ENCODE assay signal across 20 cellular contexts in the genomic region with DNA sequence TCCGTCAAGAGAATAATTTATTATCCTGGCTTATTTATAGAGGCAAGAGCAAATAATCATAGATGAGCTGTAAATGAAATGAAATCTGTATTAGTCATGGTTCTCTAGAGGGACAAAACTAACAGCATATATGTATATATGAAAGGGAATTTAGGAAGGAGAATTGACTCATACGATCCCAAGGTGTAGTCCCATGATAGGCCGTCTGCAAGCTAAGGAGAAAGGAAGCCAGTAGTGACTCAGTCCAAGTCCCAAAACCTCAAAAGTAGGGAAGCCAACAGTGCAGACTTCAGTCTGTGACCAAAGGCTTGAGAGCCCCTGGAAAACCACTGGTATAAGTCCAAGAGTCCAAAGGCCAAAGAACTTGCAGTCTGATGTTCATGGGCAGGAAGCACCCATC.
"Had no signal": no experiment of that assay in that cellular context is flagged by ENCODE, and none has a peak within 500 bp of the region (broad histone marks: within the 10 kb centered on the region; RNA-seq: fewer than 3 reads in every experiment).

No MANE protein-coding gene starts in this region.

- DNase-seq: activated CD4-positive, alpha-beta T cell treated with anti-CD3 and anti-CD28 coated beads for 4 hours; activated CD4-positive, alpha-beta T cell treated with anti-CD3 and anti-CD28 coated beads, Interleukin-2, amount 50 U/mL, for 48 hours; activated CD4-positive, CD25-positive, alpha-beta regulatory T cell; activated naive CD4-positive, alpha-beta T cell treated with Interleukin-2 at 50 U/mL for 16 hours; activated naive CD8-positive, alpha-beta T cell treated with anti-CD3 and anti-CD28 coated beads for 36 hours; activated T-cell treated with anti-CD3 and anti-CD28 coated beads, Interleukin-2, amount 50 U/mL, for 48 hours; foreskin melanocyte; hippocampal formation; left ventricle myocardium superior; ovary; stimulated activated CD4-positive, alpha-beta T cell treated with anti-CD3 and anti-CD28 coated beads, Interleukin-12 subunit alpha, Interleukin-12 subunit beta, amount 100 ng/mL, for 4 hours; stimulated activated CD4-positive, alpha-beta T cell treated with anti-CD3 and anti-CD28 coated beads, Interleukin-4, amount 100 ng/mL, for 4 hours; stimulated activated naive CD8-positive, alpha-beta T cell treated with anti-CD3 and anti-CD28 coated beads, Interleukin-15, Interleukin-2, amounts not matched to agents 100 U/mL and 50 U/mL, for 24 hours; substantia nigra; T-helper 17 cell; tibial artery had no signal

- H3K36me3 Mint-ChIP-seq: activated naive CD8-positive, alpha-beta T cell treated with anti-CD3 and anti-CD28 coated beads for 36 hours; memory B cell; natural killer cell treated with Interleukin-12 subunit alpha and Interleukin-12 subunit beta and Interleukin-15 and Interleukin-18, amount 100 ng/mL, for 72 hours had no signal

- H3K27ac Mint-ChIP-seq: activated naive CD8-positive, alpha-beta T cell treated with anti-CD3 and anti-CD28 coated beads for 36 hours; memory B cell; natural killer cell treated with Interleukin-12 subunit alpha and Interleukin-12 subunit beta and Interleukin-15 and Interleukin-18, amount 100 ng/mL, for 72 hours; T-helper 17 cell had no signal

- H3K9me3 ChIP-seq: ovary, prostate gland, right atrium auricular region, tibial artery had no signal

- ATAC-seq: left ventricle myocardium superior; natural killer cell treated with Interleukin-12 subunit alpha and Interleukin-12 subunit beta and Interleukin-15 and Interleukin-18, amount 100 ng/mL, for 72 hours; stimulated activated naive CD8-positive, alpha-beta T cell treated with anti-CD3 and anti-CD28 coated beads, Interleukin-15, Interleukin-2, amounts not matched to agents 100 U/mL and 50 U/mL, for 24 hours; T-helper 17 cell had no signal

- H3K27me3 Mint-ChIP-seq: activated naive CD8-positive, alpha-beta T cell treated with anti-CD3 and anti-CD28 coated beads for 36 hours; memory B cell; natural killer cell treated with Interleukin-12 subunit alpha and Interleukin-12 subunit beta and Interleukin-15 and Interleukin-18, amount 100 ng/mL, for 72 hours; T-helper 17 cell had no signal

- H3K4me1 Mint-ChIP-seq: activated naive CD8-positive, alpha-beta T cell treated with anti-CD3 and anti-CD28 coated beads for 36 hours; memory B cell; T-helper 17 cell had no signal

- H3K36me3 ChIP-seq: ovary, prostate gland, right atrium auricular region, tibial artery had no signal

- H3K4me1 ChIP-seq: prostate gland, right atrium auricular region, tibial artery had no signal

- H3K4me3 Mint-ChIP-seq: activated naive CD8-positive, alpha-beta T cell treated with anti-CD3 and anti-CD28 coated beads for 36 hours; memory B cell; natural killer cell treated with Interleukin-12 subunit alpha and Interleukin-12 subunit beta and Interleukin-15 and Interleukin-18, amount 100 ng/mL, for 72 hours; T-helper 17 cell had no signal

- H3K4me3 ChIP-seq: ovary, prostate gland, right atrium auricular region, tibial artery had no signal

- H3K27me3 ChIP-seq: ovary, right atrium auricular region, tibial artery had no signal

- H3K27ac ChIP-seq: ovary, prostate gland, right atrium auricular region, tibial artery had no signal
